24 cellular contexts compared by ENCODE assay signal in genomic region chr2:27284989-27285388, GRCh38. TPM values are rescaled to one million over a fixed set of nuclear protein-coding genes. Genes with fewer than 3 reads are reported as not detected.
"Had no signal": no experiment of that assay in that cellular context is flagged by ENCODE, and none has a peak within 500 bp of the region (broad histone marks: within the 10 kb centered on the region; RNA-seq: fewer than 3 reads in every experiment).

No MANE protein-coding gene starts in this region.

- H3K27ac ChIP-seq: esophagus squamous epithelium, lower lobe of right lung, parathyroid adenoma, right lobe of liver, spleen, testis, tibial nerve, upper lobe of right lung had no signal

- H3K4me3 Mint-ChIP-seq: dendritic cell treated with granulocyte-macrophage colony-stimulating factor and Interleukin-4, amounts not matched to agents 40 ng/mL and 50 ng/mL, for 4 days; memory B cell; mesothelial cell of epicardium; naive B cell; nephron progenitor cell; stimulated activated memory B cell treated with anti-CD40 and anti-IgM and Interleukin-4, amounts not matched to agents 10 μg/mL and 1 μg/mL and 100 μg/mL, for 72 hours; stimulated activated naive CD8-positive, alpha-beta T cell treated with anti-CD3 and anti-CD28 coated beads, Interleukin-15, Interleukin-2, amounts not matched to agents 100 ng/mL and 50 ng/mL, for 24 hours had no signal

- H3K4me3 ChIP-seq: esophagus squamous epithelium, lower lobe of right lung, right lobe of liver, spleen, testis, tibial nerve, upper lobe of right lung had no signal

- H3K4me1 ChIP-seq: esophagus squamous epithelium, parathyroid adenoma, upper lobe of right lung had no signal

- H3K27me3 ChIP-seq: right lobe of liver, testis had no signal

- ATAC-seq: left lobe of liver; lower lobe of right lung; right lobe of liver; stimulated activated memory B cell treated with anti-CD40 and anti-IgM and Interleukin-4, amounts not matched to agents 10 μg/mL and 1 μg/mL and 100 μg/mL, for 72 hours; upper lobe of right lung had no signal

- H3K9me3 Mint-ChIP-seq: dendritic cell treated with granulocyte-macrophage colony-stimulating factor and Interleukin-4, amounts not matched to agents 40 ng/mL and 50 ng/mL, for 4 days; memory B cell; mesothelial cell of epicardium; naive B cell; nephron progenitor cell; stimulated activated memory B cell treated with anti-CD40 and anti-IgM and Interleukin-4, amounts not matched to agents 10 μg/mL and 1 μg/mL and 100 μg/mL, for 72 hours; stimulated activated naive CD8-positive, alpha-beta T cell treated with anti-CD3 and anti-CD28 coated beads, Interleukin-15, Interleukin-2, amounts not matched to agents 100 ng/mL and 50 ng/mL, for 24 hours had no signal

- H3K9ac ChIP-seq: parathyroid adenoma had no signal

- H3K4me1 Mint-ChIP-seq: memory B cell had no signal

- H3K9me3 ChIP-seq: esophagus squamous epithelium, lower lobe of right lung, right lobe of liver, spleen, testis, tibial nerve, upper lobe of right lung had no signal

- H3K36me3 ChIP-seq: esophagus squamous epithelium, lower lobe of right lung, right lobe of liver, spleen, tibial nerve, upper lobe of right lung had no signal

- H3K36me3 Mint-ChIP-seq: memory B cell; mesothelial cell of epicardium; naive B cell; stimulated activated memory B cell treated with anti-CD40 and anti-IgM and Interleukin-4, amounts not matched to agents 10 μg/mL and 1 μg/mL and 100 μg/mL, for 72 hours had no signal

- DNase-seq: cerebellar nuclear complex; esophagus squamous epithelium; foreskin fibroblast; kidney glomerular epithelial cell; lower lobe of right lung; naive B cell; nephron progenitor cell; right lobe of liver; spleen; stimulated activated CD4-positive, alpha-beta T cell treated with anti-CD3 and anti-CD28 coated beads, Interleukin-15, amount 100 ng/mL, for 24 hours; stimulated activated CD4-positive, alpha-beta T cell treated with anti-CD3 and anti-CD28 coated beads, Interleukin-1b, Interleukin-23, amount 100 ng/mL, for 48 hours; stimulated activated CD4-positive, alpha-beta T cell treated with anti-CD3 and anti-CD28 coated beads, Interleukin-4, amount 100 ng/mL, for 24 hours; testis; upper lobe of right lung had no signal

- H3K27ac Mint-ChIP-seq: dendritic cell treated with granulocyte-macrophage colony-stimulating factor and Interleukin-4, amounts not matched to agents 40 ng/mL and 50 ng/mL, for 4 days; memory B cell; mesothelial cell of epicardium; naive B cell; nephron progenitor cell; stimulated activated memory B cell treated with anti-CD40 and anti-IgM and Interleukin-4, amounts not matched to agents 10 μg/mL and 1 μg/mL and 100 μg/mL, for 72 hours; stimulated activated naive CD8-positive, alpha-beta T cell treated with anti-CD3 and anti-CD28 coated beads, Interleukin-15, Interleukin-2, amounts not matched to agents 100 ng/mL and 50 ng/mL, for 24 hours had no signal

RNA-seq across cellular contexts. Expression of gene TRIM54, which starts 2.8 kb away (rescaled TPM):
- total RNA-seq: esophagus squamous epithelium, left lobe of liver, lower lobe of right lung, upper lobe of right lung had no signal

RNA-seq across cellular contexts. Expression of gene DNAJC5G, which starts 9.8 kb away (rescaled TPM):
- total RNA-seq: epithelial cell of proximal tubule, left lobe of liver, lower lobe of right lung, right lobe of liver, spleen, upper lobe of right lung had no signal
- polyA plus RNA-seq: spleen had no signal

RNA-seq across cellular contexts. Expression of gene SLC30A3, which starts 22.1 kb away (rescaled TPM):
- total RNA-seq: epithelial cell of proximal tubule, left lobe of liver, omental fat pad, right lobe of liver had no signal

RNA-seq across cellular contexts. Expression of gene UCN, which starts 23.3 kb away (rescaled TPM):
- total RNA-seq: epithelial cell of proximal tubule had no signal
